In the genomic region with DNA sequence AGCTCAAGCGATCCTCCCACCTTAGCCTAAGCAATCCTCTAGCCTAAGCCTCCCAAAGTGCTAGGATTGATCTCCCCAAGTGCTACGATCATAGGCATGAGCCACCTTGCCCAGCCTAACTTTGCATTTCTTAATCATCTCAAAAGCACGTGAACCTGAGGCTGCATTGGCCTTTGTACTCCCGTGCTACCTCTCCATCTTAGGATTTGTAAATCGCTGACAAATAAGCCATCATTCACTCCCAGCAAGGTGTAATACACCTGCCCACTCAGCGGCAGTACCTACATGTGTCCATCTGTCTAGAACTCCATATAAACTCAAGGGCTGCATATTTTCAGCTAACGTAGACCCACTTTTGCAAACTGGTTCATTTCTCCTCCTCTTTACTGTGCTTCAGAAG, we compare ENCODE assay signal across 13 cellular contexts. TPM values are rescaled to one million over a fixed set of nuclear protein-coding genes. Genes with fewer than 3 reads are reported as not detected.
A peak's percentile ranks its signal among the peaks of the same experiment; 100 is the strongest.
DNase-seq lines count a peak whose midpoint lies in the region; ATAC-seq and TF ChIP-seq lines count a peak whose summit lies in the region.
"Had no signal": no experiment of that assay in that cellular context is flagged by ENCODE, and none has a peak within 500 bp of the region (broad histone marks: within the 10 kb centered on the region; RNA-seq: fewer than 3 reads in every experiment).

No MANE protein-coding gene starts in this region.

- peaks cover 74% of the 10 kb centered on the region for H3K79me2 ChIP-seq in GM23248 (ENCODE audit: insufficient read depth)

- H3K9ac ChIP-seq in GM23248: no peak overlapping the region

- H3K36me3 ChIP-seq in GM23248 (ENCODE audit: low read depth) (no peaks in the 10 kb centered on the region), prostate gland (no peaks in the 10 kb centered on the region)

- no peak for TF ChIP-seq CTCF in prostate gland (IDR thresholded peaks at IDR 0.05)

- H3K4me3 Mint-ChIP-seq in activated naive CD8-positive, alpha-beta T cell treated with anti-CD3 and anti-CD28 coated beads, Interleukin-2, amount 50 U/mL, for 24 hours: peak overlapping the region; percentile 97

- H3K27me3 Mint-ChIP-seq in activated naive CD8-positive, alpha-beta T cell treated with anti-CD3 and anti-CD28 coated beads, Interleukin-2, amount 50 U/mL, for 24 hours: no peaks in the 10 kb centered on the region

- H3K4me3 ChIP-seq in GM23248 (peak overlapping the region; percentile 84; the same call in 1 of the 2 replicates), prostate gland (peak overlapping the region in 1 of 2 donors; percentile 81)

- peaks cover 42% of the 10 kb centered on the region for H3K4me1 Mint-ChIP-seq in activated naive CD8-positive, alpha-beta T cell treated with anti-CD3 and anti-CD28 coated beads, Interleukin-2, amount 50 U/mL, for 24 hours

- peak overlapping the region; percentile 92 for H3K27ac Mint-ChIP-seq in activated naive CD8-positive, alpha-beta T cell treated with anti-CD3 and anti-CD28 coated beads, Interleukin-2, amount 50 U/mL, for 24 hours

- no peak for TF ChIP-seq POLR2A in prostate gland (IDR thresholded peaks at IDR 0.05)

- in situ Hi-C loops in GM23248 (cut with MboI): no loop called here

- no peaks in the 10 kb centered on the region for H3K9me2 ChIP-seq in GM23248 (ENCODE audit: insufficient read depth)

- no peak overlapping the region for H3K27ac ChIP-seq in GM23248
- peak overlapping the region; percentile 89 to 97 for H3K27ac ChIP-seq in prostate gland

- peaks cover 13% of the 10 kb centered on the region for H3K36me3 Mint-ChIP-seq in activated naive CD8-positive, alpha-beta T cell treated with anti-CD3 and anti-CD28 coated beads, Interleukin-2, amount 50 U/mL, for 24 hours (ENCODE audit: low read depth)

- no peak overlapping the region for H3K4me2 ChIP-seq in GM23248 (ENCODE audit: unreplicated experiment)

- H2AFZ ChIP-seq in GM23248: no peak overlapping the region

- H3K9me3 ChIP-seq in GM23248 (ENCODE audit: low read depth) (no peaks in the 10 kb centered on the region), prostate gland (no peaks in the 10 kb centered on the region)

- DNase-seq in NCI-H82 (lab: John Stamatoyannopoulos, UW) (peak; percentile 33), NCI-H82 treated with DMSO at 0.1 percent for 48 hours (lab: John Stamatoyannopoulos, UW; ENCODE audit: unreplicated experiment) (no peak), GM23248 (no peak), prostate gland (ENCODE audit: low spot score) (no peak), activated gamma-delta T cell treated with Interleukin-2 at 50 U/mL for 16 hours (no peak), glomerular visceral epithelial cell (ENCODE audit: extremely low spot score) (no peak)
- no peak for DNase-seq in activated naive CD8-positive, alpha-beta T cell treated with anti-CD3 and anti-CD28 coated beads, Interleukin-2, amount 50 U/mL, for 24 hours
- DNase-seq: activated CD4-positive, alpha-beta T cell treated with anti-CD3 and anti-CD28 coated beads for 4 hours; activated effector memory CD4-positive, alpha-beta T cell treated with anti-CD3 and anti-CD28 coated beads, Interleukin-2, amount 50 U/mL, for 16 hours; DMS153; NCI-H1694 had no signal

- H3K27me3 ChIP-seq in GM23248 (replicated peaks; ENCODE audit: insufficient read depth) (no peaks in the 10 kb centered on the region), prostate gland (replicated peaks; ENCODE audit: insufficient read depth) (no peaks in the 10 kb centered on the region)

- no peaks in the 10 kb centered on the region for H4K20me1 ChIP-seq in GM23248 (ENCODE audit: insufficient read depth)

- no peak for ATAC-seq in activated naive CD8-positive, alpha-beta T cell treated with anti-CD3 and anti-CD28 coated beads, Interleukin-2, amount 50 U/mL, for 24 hours
- no peak for ATAC-seq in GM21360 (IDR thresholded peaks at IDR 0.05; ENCODE audit: unreplicated experiment)
- ATAC-seq: left lobe of liver had no signal

- peaks cover 4% of the 10 kb centered on the region; the same call in 1 of the 2 replicates for H3F3A ChIP-seq in GM23248 (ENCODE audit: insufficient read depth)

- intact Hi-C loops in prostate gland (cut with DNase I): no loop called here

- no peaks in the 10 kb centered on the region for H3K9me3 Mint-ChIP-seq in activated naive CD8-positive, alpha-beta T cell treated with anti-CD3 and anti-CD28 coated beads, Interleukin-2, amount 50 U/mL, for 24 hours

- 82 to 84% methylated on average over 7 of the region's 7 CpGs for WGBS in GM23248 (ENCODE audit: low coverage in 1 of 2, low lambda C conversion rate in 2 of 2, missing lambda C conversion rate in 2 of 2), 2 experiments
- WGBS in prostate gland: 71% methylated on average over 7 of the region's 7 CpGs

- peaks cover 14% of the 10 kb centered on the region; the same call in 1 of the 2 replicates for H3K4me1 ChIP-seq in GM23248 (ENCODE audit: insufficient read depth)
- H3K4me1 ChIP-seq in prostate gland (replicated peaks): peaks cover 6% of the 10 kb centered on the region

RNA-seq across cellular contexts. Expression of gene ANKH, which starts 2.8 kb away (rescaled TPM):
- 47.6 and 51.5 TPM in 2 replicates for total RNA-seq in GM23248 (2014; rRNA removed; shearing (Covaris generic))
- 42.3 and 45.9 TPM in 2 replicates for polyA plus RNA-seq in GM23248 (2016; fragmentation: Nextera tagmentation; extraction: Ambion mirVana)
- 100 to 1,000 TPM in 1 of 2 donors, 10 to 100 TPM in 1; 76.5 to 106 TPM for total RNA-seq in prostate gland
